ENCODE assay signal across 1 cellular context in genomic region chr3:129130291-129130813, GRCh38.
TF ChIP-seq lines count a peak whose summit lies in the region.

No MANE protein-coding gene starts in this region.

TF ChIP-seq in HepG2, 621 proteins besides CTCF, POLR2A, EP300 and RAD21:
- TF ChIP-seq PRDM15 (CRISPR knock-in tag; IDR thresholded peaks at IDR 0.05) (no peak), TARDBP (CRISPR knock-in tag; IDR thresholded peaks at IDR 0.05) (no peak), KDM5B (CRISPR knock-in tag; IDR thresholded peaks at IDR 0.05; ENCODE audit: borderline replicate concordance) (no peak), HHEX (CRISPR knock-in tag; IDR thresholded peaks at IDR 0.05) (no peak), FOXP4 (CRISPR knock-in tag; IDR thresholded peaks at IDR 0.05) (no peak)
TF ChIP-seq in HepG2: peak in this region for 0.
